Comparison of ENCODE assay signal across 9 cellular contexts in the genomic region with DNA sequence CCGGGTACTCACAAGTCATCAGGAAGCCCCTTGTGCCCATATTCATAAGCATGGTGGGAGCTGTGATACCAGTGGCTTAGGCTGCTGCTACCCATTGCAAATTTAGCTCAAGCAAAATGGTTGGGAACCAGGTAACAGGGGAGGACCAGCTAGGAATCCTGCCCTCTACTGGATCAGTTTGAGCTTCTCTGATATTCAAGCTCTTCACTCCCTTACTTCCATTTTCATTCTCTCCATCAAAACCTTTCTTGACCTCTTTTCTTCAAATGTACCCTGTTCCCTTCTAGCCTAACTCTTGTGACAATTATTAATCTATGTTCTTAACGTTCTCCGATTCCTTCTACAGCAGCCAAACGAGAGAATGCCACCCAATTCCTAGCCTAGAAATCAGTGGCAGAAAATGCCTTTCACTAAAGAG. TPM values are rescaled to one million over a fixed set of nuclear protein-coding genes. Genes with fewer than 3 reads are reported as not detected.
A peak's percentile ranks its signal among the peaks of the same experiment; 100 is the strongest.
DNase-seq lines count a peak whose midpoint lies in the region; ATAC-seq, FAIRE-seq and TF ChIP-seq lines count a peak whose summit lies in the region.
"Had no signal": no experiment of that assay in that cellular context is flagged by ENCODE, and none has a peak within 500 bp of the region (broad histone marks: within the 10 kb centered on the region; RNA-seq: fewer than 3 reads in every experiment).

No MANE protein-coding gene starts in this region.

- DNase-seq in activated CD4-positive, alpha-beta T cell treated with anti-CD3 and anti-CD28 coated beads for 36 hours: peak; percentile 29
- DNase-seq in activated CD4-positive, alpha-beta T cell treated with anti-CD3 and anti-CD28 coated beads, Interleukin-2, amount 50 U/mL, for 1 hour: no peak
- DNase-seq in HuH-7 (ENCODE audit: low spot score) (peak; percentile 39), endothelial cell of umbilical vein (ENCODE audit: low read depth, low spot score) (peak; percentile 40), progenitor cell of endocrine pancreas (ENCODE audit: low spot score, unreplicated experiment) (no peak), NCI-H1048 (lab: John Stamatoyannopoulos, UW) (no peak)

- dilution Hi-C loops in endothelial cell of umbilical vein (cut with MboI; ENCODE audit: extremely low pct_ligation_motif_present, low sequenced_read_pairs): no loop called here

- H2AFZ ChIP-seq in endothelial cell of umbilical vein (ENCODE audit: low read depth, low read length): no peak overlapping the region

- H3K27ac ChIP-seq in endothelial cell of umbilical vein (ENCODE audit: insufficient read depth, low read depth, low read length): no peak overlapping the region

- no peak overlapping the region for H3K4me3 Mint-ChIP-seq in activated CD4-positive, alpha-beta T cell treated with anti-CD3 and anti-CD28 coated beads for 36 hours
- no peak overlapping the region for H3K4me3 Mint-ChIP-seq in progenitor cell of endocrine pancreas (ENCODE audit: low read depth)

- BruUV-seq in endothelial cell of umbilical vein (replicated peaks; lab: Mats Ljungman, UMichigan): no TSS peak

- peak; percentile 91 for ATAC-seq in activated CD4-positive, alpha-beta T cell treated with anti-CD3 and anti-CD28 coated beads for 36 hours
- ATAC-seq in SK-N-SH treated with all-trans-retinoic acid at 6 μM for 48 hours (peak; percentile 91), HG03280 (IDR thresholded peaks at IDR 0.05; ENCODE audit: unreplicated experiment) (no peak)

- H4K20me1 ChIP-seq in endothelial cell of umbilical vein (replicated peaks; ENCODE audit: control insufficient read depth, extremely low read depth, insufficient read depth, low read length): no peaks in the 10 kb centered on the region

- H3K4me2 ChIP-seq in endothelial cell of umbilical vein (ENCODE audit: insufficient read depth, low read length): no peak overlapping the region

- no peaks in the 10 kb centered on the region for H3K9me1 ChIP-seq in endothelial cell of umbilical vein (replicated peaks; ENCODE audit: control insufficient read depth, extremely low read depth, insufficient read depth, low read length)

- no peak for FAIRE-seq in endothelial cell of umbilical vein (lab: Jason Lieb, UNC)
- FAIRE-seq: colon had no signal

- TF ChIP-seq CTCF in endothelial cell of umbilical vein (IDR thresholded peaks at IDR 0.05; ENCODE audit: extremely low read depth in 1 of 2, insufficient read depth in 1 of 2, low read depth in 1 of 2, low read length in 2 of 2) (peak; percentile 54 to 63), progenitor cell of endocrine pancreas (IDR thresholded peaks at IDR 0.05; ENCODE audit: unreplicated experiment) (peak; percentile 61)

- no peak overlapping the region for H3K9ac ChIP-seq in endothelial cell of umbilical vein (replicated peaks; ENCODE audit: extremely low read depth, insufficient read depth, low read length)

- H3K9me3 Mint-ChIP-seq in activated CD4-positive, alpha-beta T cell treated with anti-CD3 and anti-CD28 coated beads for 36 hours (ENCODE audit: low read depth): no peaks in the 10 kb centered on the region
- H3K9me3 Mint-ChIP-seq in progenitor cell of endocrine pancreas (ENCODE audit: low read depth): no peaks in the 10 kb centered on the region

- intact Hi-C loops in activated CD4-positive, alpha-beta T cell treated with anti-CD3 and anti-CD28 coated beads for 36 hours (cut with DNase I, micrococcal nuclease): no loop called here
- intact Hi-C loops in endothelial cell of umbilical vein (cut with micrococcal nuclease): loop anchor here (2.0 to 10.0 kb wide), 2 partner anchors 288 to 440 kb away; no protein-coding TSS in a partner anchor

- H3K27me3 Mint-ChIP-seq in activated CD4-positive, alpha-beta T cell treated with anti-CD3 and anti-CD28 coated beads for 36 hours: no peaks in the 10 kb centered on the region
- no peaks in the 10 kb centered on the region for H3K27me3 Mint-ChIP-seq in progenitor cell of endocrine pancreas

- no peaks in the 10 kb centered on the region for H3K9me3 ChIP-seq in endothelial cell of umbilical vein (replicated peaks; ENCODE audit: control insufficient read depth, insufficient read depth, low read length)

- peak overlapping the region; percentile 15 for H3K27ac Mint-ChIP-seq in activated CD4-positive, alpha-beta T cell treated with anti-CD3 and anti-CD28 coated beads for 36 hours
- peak overlapping the region; percentile 22 for H3K27ac Mint-ChIP-seq in progenitor cell of endocrine pancreas

- no peaks in the 10 kb centered on the region for H3K27me3 ChIP-seq in endothelial cell of umbilical vein (ENCODE audit: control insufficient read depth in 2 of 2, insufficient read depth in 2 of 2, low read length in 2 of 2)

- H3K36me3 ChIP-seq in endothelial cell of umbilical vein (ENCODE audit: control insufficient read depth in 2 of 2, extremely low read depth in 1 of 2, insufficient read depth in 2 of 2, low read length in 2 of 2): peaks cover 5 to 27% of the 10 kb centered on the region in 2 experiments

- peak; percentile 47 for TF ChIP-seq POLR2A in endothelial cell of umbilical vein (IDR thresholded peaks at IDR 0.05; ENCODE audit: low read depth, low read length)

- no peaks in the 10 kb centered on the region for H3K4me1 ChIP-seq in endothelial cell of umbilical vein (ENCODE audit: control insufficient read depth, extremely low read depth, insufficient read depth, low read length)

- peaks cover 59% of the 10 kb centered on the region for H3K36me3 Mint-ChIP-seq in activated CD4-positive, alpha-beta T cell treated with anti-CD3 and anti-CD28 coated beads for 36 hours (ENCODE audit: low read depth)
- H3K36me3 Mint-ChIP-seq in progenitor cell of endocrine pancreas (ENCODE audit: insufficient read depth): peaks cover 12% of the 10 kb centered on the region

- H3K79me2 ChIP-seq in endothelial cell of umbilical vein (ENCODE audit: control insufficient read depth, insufficient read depth, low read length): no peaks in the 10 kb centered on the region

- H3K4me1 Mint-ChIP-seq in activated CD4-positive, alpha-beta T cell treated with anti-CD3 and anti-CD28 coated beads for 36 hours: peaks cover 19% of the 10 kb centered on the region
- H3K4me1 Mint-ChIP-seq in progenitor cell of endocrine pancreas (ENCODE audit: low read depth): peaks cover 5% of the 10 kb centered on the region

- H3K4me3 ChIP-seq in endothelial cell of umbilical vein (replicated peaks in 1 of 3; ENCODE audit: insufficient read depth in 1 of 3, low read depth in 1 of 3, low read length in 3 of 3): no peak overlapping the region

- POLR2A ChIA-PET in activated CD4-positive, alpha-beta T cell treated with anti-CD3 and anti-CD28 coated beads for 36 hours (lab: Charles Lee): interaction anchor here (0.5 to 0.7 kb wide), 2 partner anchors 10 to 12 kb away, joined by 3 read pairs; a partner anchor contains a TSS
- POLR2A ChIA-PET in endothelial cell of umbilical vein (lab: Charles Lee): interaction anchor here (0.6 kb wide), 1 partner anchor 66 kb away, joined by 3 read pairs; no protein-coding TSS in a partner anchor

- CTCF ChIA-PET in activated CD4-positive, alpha-beta T cell treated with anti-CD3 and anti-CD28 coated beads for 36 hours (lab: Charles Lee): interaction anchor here (0.5 to 2.0 kb wide), 18 partner anchors 9 to 1983 kb away, joined by 3 to 20 read pairs (median 4); a partner anchor contains a TSS
- CTCF ChIA-PET in endothelial cell of umbilical vein (lab: Charles Lee): interaction anchor here (0.6 to 2.6 kb wide), 29 partner anchors 8 to 442 kb away, joined by 3 to 33 read pairs (median 4); a partner anchor contains a TSS

TF ChIP-seq in SK-N-SH treated with all-trans-retinoic acid at 6 μM for 48 hours, 23 proteins besides CTCF, POLR2A, EP300 and RAD21:
- TF ChIP-seq BACH2 (CRISPR knock-in tag; IDR thresholded peaks at IDR 0.05; ENCODE audit: borderline replicate concordance): no peak
- no peak for TF ChIP-seq RARB (CRISPR knock-in tag; IDR thresholded peaks at IDR 0.05)

TF ChIP-seq in endothelial cell of umbilical vein, 7 proteins besides CTCF, POLR2A, EP300 and RAD21:
- no peak for TF ChIP-seq MYC (IDR thresholded peaks at IDR 0.05; ENCODE audit: low read depth, low read length)
- peak; percentile 18 for TF ChIP-seq POLR2AphosphoS5 (IDR thresholded peaks at IDR 0.05; ENCODE audit: insufficient read depth, low read depth, low read length)
- no peak for TF ChIP-seq JUN (IDR thresholded peaks at IDR 0.05; ENCODE audit: borderline replicate concordance, insufficient read depth, insufficient read length, low read depth)
- TF ChIP-seq, protein P1, sequence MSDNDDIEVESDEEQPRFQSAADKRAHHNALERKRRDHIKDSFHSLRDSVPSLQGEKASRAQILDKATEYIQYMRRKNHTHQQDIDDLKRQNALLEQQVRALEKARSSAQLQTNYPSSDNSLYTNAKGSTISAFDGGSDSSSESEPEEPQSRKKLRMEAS (IDR thresholded peaks at IDR 0.05; ENCODE audit: insufficient read depth, insufficient read length): no peak
- TF ChIP-seq FOS (IDR thresholded peaks at IDR 0.05; ENCODE audit: borderline replicate concordance, insufficient read depth, low read length): no peak

RNA-seq across cellular contexts. Expression of a gene that starts 9.7 kb away (rescaled TPM):
- total RNA-seq in activated CD4-positive, alpha-beta T cell treated with anti-CD3 and anti-CD28 coated beads for 36 hours: 10 to 100 TPM; 92.8 to 97.3 TPM
- total RNA-seq in endothelial cell of umbilical vein (75.6 and 80.0 TPM in 2 replicates), progenitor cell of endocrine pancreas (40.5 and 44.6 TPM in 2 replicates)
- 20.5 and 36.3 TPM in 2 replicates for polyA plus RNA-seq in endothelial cell of umbilical vein
- polyA plus RNA-seq in endothelial cell of umbilical vein (2011; cell fraction: cytosol; rRNA removed): 38.8 and 40.8 TPM in 2 replicates
- polyA plus RNA-seq in endothelial cell of umbilical vein (2011; cell fraction: nucleus; rRNA removed): 15.0 and 29.2 TPM in 2 replicates
- polyA plus RNA-seq in endothelial cell of umbilical vein (2012): 51.6 and 73.6 TPM in 2 replicates
- polyA minus RNA-seq in endothelial cell of umbilical vein: 4.4 and 6.5 TPM in 2 replicates
- 22.8 TPM for polyA minus RNA-seq in endothelial cell of umbilical vein (2011; cell fraction: cytosol; rRNA and poly(A)+ RNA removed)
- polyA minus RNA-seq in endothelial cell of umbilical vein (2011; cell fraction: nucleus; rRNA and poly(A)+ RNA removed): 5.3 and 8.2 TPM in 2 replicates

RNA-seq across cellular contexts. Expression of a gene that starts 50.5 kb away (rescaled TPM):
- total RNA-seq in activated CD4-positive, alpha-beta T cell treated with anti-CD3 and anti-CD28 coated beads for 36 hours: 10 to 100 TPM; 14.7 to 21.9 TPM
- total RNA-seq in endothelial cell of umbilical vein (7.2 and 8.0 TPM in 2 replicates), progenitor cell of endocrine pancreas (18.2 and 18.8 TPM in 2 replicates)
- polyA plus RNA-seq in endothelial cell of umbilical vein: 3.3 and 4.7 TPM in 2 replicates
- polyA plus RNA-seq in endothelial cell of umbilical vein (2011; cell fraction: cytosol; rRNA removed): 3.9 and 4.6 TPM in 2 replicates
- polyA plus RNA-seq in endothelial cell of umbilical vein (2011; cell fraction: nucleus; rRNA removed): 11.4 and 11.8 TPM in 2 replicates
- polyA plus RNA-seq in endothelial cell of umbilical vein (2012): 4.6 and 4.7 TPM in 2 replicates
- 4.1 and 4.2 TPM in 2 replicates for polyA minus RNA-seq in endothelial cell of umbilical vein
- 3.1 TPM for polyA minus RNA-seq in endothelial cell of umbilical vein (2011; cell fraction: cytosol; rRNA and poly(A)+ RNA removed)
- 3.8 and 3.9 TPM in 2 replicates for polyA minus RNA-seq in endothelial cell of umbilical vein (2011; cell fraction: nucleus; rRNA and poly(A)+ RNA removed)

Comparison
In these comparisons a context has a peak if more than half of its experiments do, and no peak if none do; other contexts are left out.
1. DNase-seq: peak in activated CD4-positive, alpha-beta T cell treated with anti-CD3 and anti-CD28 coated beads for 36 hours (single experiment), HuH-7 (single experiment) and endothelial cell of umbilical vein (single experiment); none in activated CD4-positive, alpha-beta T cell treated with anti-CD3 and anti-CD28 coated beads, Interleukin-2, amount 50 U/mL, for 1 hour (single experiment), progenitor cell of endocrine pancreas (single experiment) and NCI-H1048 (single experiment).